Comparison of ENCODE assay signal across 22 cellular contexts in genomic region chr3:16012086-16012485, GRCh38.
DNase-seq lines count a peak whose midpoint lies in the region; ATAC-seq, FAIRE-seq and TF ChIP-seq lines count a peak whose summit lies in the region.
"Had no signal": no experiment of that assay in that cellular context is flagged by ENCODE, and none has a peak within 500 bp of the region (broad histone marks: within the 10 kb centered on the region; RNA-seq: fewer than 3 reads in every experiment).

No MANE protein-coding gene starts in this region.

- no peaks in the 10 kb centered on the region for H3K4me1 Mint-ChIP-seq in progenitor cell of endocrine pancreas (ENCODE audit: low read depth)

- in situ Hi-C loops in KBM-7 (cut with MboI; ENCODE audit: low pct_unique_long_range_greater_than_20kb, low sequenced_read_pairs) = no loop called here

- no peak overlapping the region for H3K4me3 Mint-ChIP-seq in progenitor cell of endocrine pancreas (ENCODE audit: low read depth)
- H3K4me3 Mint-ChIP-seq: activated T-cell treated with anti-CD3 and anti-CD28 coated beads, Interleukin-2, amount 50 U/mL, for 4 hours; IgD-negative memory B cell had no signal

- no peaks in the 10 kb centered on the region for H3K27me3 ChIP-seq in BJ (ENCODE audit: control insufficient read depth, insufficient read depth, low read length)
- H3K27me3 ChIP-seq: body of pancreas had no signal

- no peaks in the 10 kb centered on the region for H3K27me3 Mint-ChIP-seq in progenitor cell of endocrine pancreas
- H3K27me3 Mint-ChIP-seq: IgD-negative memory B cell had no signal

- ATAC-seq in GM21381 (IDR thresholded peaks at IDR 0.05; ENCODE audit: unreplicated experiment) = no peak
- ATAC-seq: activated T-cell treated with anti-CD3 and anti-CD28 coated beads, Interleukin-2, amount 50 U/mL, for 4 hours; body of pancreas had no signal

- H3K36me3 ChIP-seq in BJ (ENCODE audit: control insufficient read depth, insufficient read depth, low read length) = no peaks in the 10 kb centered on the region

- CTCF ChIA-PET in BJ (lab: Yijun Ruan, JAX) = no interaction called here

- H3K4me3 ChIP-seq in BJ (ENCODE audit: low read depth, low read length) = no peak overlapping the region
- H3K4me3 ChIP-seq: body of pancreas, PC-9 had no signal

- FAIRE-seq in D721Med (lab: Jason Lieb, UNC) = no peak

- TF ChIP-seq CTCF in BJ (IDR thresholded peaks at IDR 0.05; ENCODE audit: insufficient read depth, low read depth, low read length) = no peak
- TF ChIP-seq CTCF in progenitor cell of endocrine pancreas (IDR thresholded peaks at IDR 0.05; ENCODE audit: unreplicated experiment) = no peak
- TF ChIP-seq CTCF in D721Med (IDR thresholded peaks at IDR 0.05; ENCODE audit: insufficient read depth, missing control alignments) = no peak

- H3K9me3 Mint-ChIP-seq in progenitor cell of endocrine pancreas (ENCODE audit: low read depth) = peaks cover 4% of the 10 kb centered on the region
- H3K9me3 Mint-ChIP-seq: activated T-cell treated with anti-CD3 and anti-CD28 coated beads, Interleukin-2, amount 50 U/mL, for 4 hours had no signal

- POLR2A ChIA-PET in BJ (lab: Charles Lee) = no interaction called here

- H3K27ac Mint-ChIP-seq in progenitor cell of endocrine pancreas = peak overlapping the region; percentile 47
- H3K27ac Mint-ChIP-seq: IgD-negative memory B cell had no signal

- peak; percentile 27 for DNase-seq in BJ (ENCODE audit: low read depth)
- peak; percentile 70 for DNase-seq in LHCN-M2 (ENCODE audit: low read depth)
- peak; percentile 38 for DNase-seq in dedifferentiated amniotic fluid mesenchymal stem cell (ENCODE audit: extremely low spot score)
- DNase-seq in progenitor cell of endocrine pancreas (ENCODE audit: low spot score, unreplicated experiment) = no peak
- DNase-seq in D721Med (ENCODE audit: insufficient read length, low spot score) = no peak
- DNase-seq in KBM-7 = no peak
- DNase-seq in glomerular visceral epithelial cell (ENCODE audit: extremely low spot score) = no peak
- DNase-seq: activated CD4-positive, CD25-positive, alpha-beta regulatory T cell; activated naive CD4-positive, alpha-beta T cell treated with anti-CD3 and anti-CD28 coated beads, Interleukin-2, amount 50 U/mL, for 16 hours; activated T-cell treated with anti-CD3 and anti-CD28 coated beads, Interleukin-2, amount 50 U/mL, for 4 hours; body of pancreas; COR-L47; dermis blood vessel endothelial cell; H7; midbrain; NCI-H187; NCI-H2227 treated with DMSO at 0.1 percent for 48 hours; NCI-H82; PC-9; stimulated activated CD4-positive, alpha-beta T cell treated with anti-CD3 and anti-CD28 coated beads, Interleukin-12 subunit alpha, Interleukin-12 subunit beta, amount 100 ng/mL, for 4 hours had no signal

- peaks cover 2% of the 10 kb centered on the region for H3K36me3 Mint-ChIP-seq in progenitor cell of endocrine pancreas (ENCODE audit: insufficient read depth)

Comparison
In these comparisons a context has a peak if more than half of its experiments do, and no peak if none do; other contexts are left out.
1. DNase-seq: peak in BJ (single experiment), LHCN-M2 (single experiment) and dedifferentiated amniotic fluid mesenchymal stem cell (single experiment); none in progenitor cell of endocrine pancreas (single experiment), D721Med (single experiment), KBM-7 (single experiment) and glomerular visceral epithelial cell (single experiment).